In the genomic region with DNA sequence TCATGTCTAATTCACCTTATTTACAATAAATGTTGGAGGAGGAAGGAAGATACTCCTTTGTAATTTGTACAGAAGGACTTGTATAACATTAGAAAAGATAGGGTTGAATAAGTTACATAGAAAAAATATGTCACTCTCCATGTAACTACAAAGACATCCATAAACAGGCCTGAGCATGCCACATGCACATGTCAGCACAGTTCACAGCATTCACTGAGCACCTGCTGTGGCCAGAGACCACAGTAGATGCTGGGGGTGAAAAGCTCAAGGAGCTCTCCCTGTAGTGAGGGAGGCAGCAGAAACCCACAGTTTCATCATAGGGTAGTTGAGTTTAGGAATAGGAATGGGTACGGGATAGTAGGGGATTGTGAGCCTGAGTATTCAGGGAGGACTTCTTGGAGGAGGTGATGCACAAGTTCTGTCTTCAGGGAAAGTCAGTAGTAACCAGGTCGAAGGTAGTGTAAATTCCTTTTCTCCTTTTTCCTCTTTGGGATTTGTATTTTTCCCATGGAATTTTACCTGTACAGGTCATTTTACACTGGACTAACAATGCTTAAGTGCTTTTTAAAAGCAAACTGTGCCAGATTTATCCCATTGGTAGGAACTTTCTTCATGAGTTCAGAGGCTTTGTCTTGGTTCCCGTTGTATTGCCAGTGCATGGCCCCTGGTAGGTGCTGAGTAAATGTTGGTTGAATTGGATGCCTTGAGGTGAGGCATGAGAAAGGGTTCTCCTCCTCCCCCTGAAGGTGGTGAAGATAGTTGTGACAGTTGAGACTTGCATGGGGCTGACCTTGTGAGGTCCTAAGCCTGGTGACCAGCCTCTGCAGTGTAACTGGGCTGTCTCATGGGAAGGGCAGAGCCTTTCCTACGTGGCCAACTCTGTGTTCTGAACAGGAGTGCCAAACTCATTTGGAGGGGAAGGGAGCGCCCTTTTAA, we compare ENCODE assay signal across 12 cellular contexts. TPM values are rescaled to one million over a fixed set of nuclear protein-coding genes. Genes with fewer than 3 reads are reported as not detected.
DNase-seq lines count a peak whose midpoint lies in the region; ATAC-seq, FAIRE-seq and TF ChIP-seq lines count a peak whose summit lies in the region.
"Had no signal": no experiment of that assay in that cellular context is flagged by ENCODE, and none has a peak within 500 bp of the region (broad histone marks: within the 10 kb centered on the region; RNA-seq: fewer than 3 reads in every experiment).

No MANE protein-coding gene starts in this region.

- H3K9me3 ChIP-seq in CD4-positive, CD25-positive, alpha-beta regulatory T cell (ENCODE audit: control insufficient read depth in 2 of 2, low read length in 2 of 2), result no peaks in the 10 kb centered on the region
- no peaks in the 10 kb centered on the region for H3K9me3 ChIP-seq in K562 (replicated peaks; ENCODE audit: control insufficient read depth, insufficient read depth, low read depth, low read length)
- H3K9me3 ChIP-seq in trophoblast cell (ENCODE audit: insufficient read depth, low read depth, low read length), result no peaks in the 10 kb centered on the region

- H2AFZ ChIP-seq in K562 (ENCODE audit: low read depth, low read length) (peak overlapping the region; percentile 11), trophoblast cell (ENCODE audit: insufficient read depth, low read length, poor library complexity) (no peak overlapping the region)

- in situ Hi-C loops in K562 (cut with MboI), result no loop called here

- H3K4me1 Mint-ChIP-seq in CD4-positive, CD25-positive, alpha-beta regulatory T cell, result peaks cover 53 to 96% (median 77%) of the 10 kb centered on the region in 4 donors

- no peak overlapping the region for H4K8ac ChIP-seq in trophoblast cell (ENCODE audit: low read depth, low read length)

- peak overlapping the region; percentile 84 for H3K4me3 ChIP-seq in CD4-positive, CD25-positive, alpha-beta regulatory T cell (ENCODE audit: low read depth, low read length)
- H3K4me3 ChIP-seq in K562 (no peak overlapping the region), trophoblast cell (ENCODE audit: low read depth, low read length) (no peak overlapping the region)

- no peak overlapping the region for H2BK120ac ChIP-seq in trophoblast cell (ENCODE audit: insufficient read depth, low read length, poor library complexity)

- no TSS peak for BruUV-seq in K562 (replicated peaks; lab: Mats Ljungman, UMichigan)

- no peak overlapping the region for H3K23ac ChIP-seq in trophoblast cell (ENCODE audit: low read length)

- no peaks in the 10 kb centered on the region for H3K36me3 ChIP-seq in CD4-positive, CD25-positive, alpha-beta regulatory T cell (ENCODE audit: control insufficient read depth, insufficient read depth, low read length)
- H3K36me3 ChIP-seq in K562 (ENCODE audit: control insufficient read depth, insufficient read depth, low read length) (no peaks in the 10 kb centered on the region), trophoblast cell (ENCODE audit: control insufficient read depth in 1 of 2, insufficient read depth in 2 of 2, low read length in 2 of 2) (peaks cover 0 to 2% of the 10 kb centered on the region in 2 experiments)

- H3K27ac ChIP-seq in CD4-positive, CD25-positive, alpha-beta regulatory T cell (ENCODE audit: insufficient read depth, low read length, poor library complexity, severe bottlenecking), result peak overlapping the region; percentile 87
- H3K27ac ChIP-seq in K562 (ENCODE audit: extremely low read depth, low read depth, low read length) (peak overlapping the region; percentile 85; the same call in 1 of the 3 replicates), trophoblast cell (ENCODE audit: low read depth, low read length) (no peak overlapping the region)

- no peaks in the 10 kb centered on the region for H4K20me1 ChIP-seq in K562 (replicated peaks; ENCODE audit: control insufficient read depth, insufficient read depth, low read length)

- no peak for FAIRE-seq in K562 (lab: Jason Lieb, UNC)

- H3K36me3 Mint-ChIP-seq in CD4-positive, CD25-positive, alpha-beta regulatory T cell, result peaks cover 15% of the 10 kb centered on the region

- H4K12ac ChIP-seq in trophoblast cell (ENCODE audit: low read depth, low read length), result no peak overlapping the region

- H3K9me3 Mint-ChIP-seq in CD4-positive, CD25-positive, alpha-beta regulatory T cell, result no peaks in the 10 kb centered on the region

- H3K4me1 ChIP-seq in CD4-positive, CD25-positive, alpha-beta regulatory T cell (ENCODE audit: control insufficient read depth, insufficient read depth, low read length, poor library complexity, severe bottlenecking), result peaks cover 97% of the 10 kb centered on the region
- H3K4me1 ChIP-seq in K562 (replicated peaks in 1 of 2; ENCODE audit: control insufficient read depth in 2 of 2, insufficient read depth in 2 of 2, low read length in 2 of 2) (peaks cover 9 to 28% of the 10 kb centered on the region in 2 experiments; a peak in 4 of 5 replicates), trophoblast cell (ENCODE audit: control insufficient read depth in 1 of 2, insufficient read depth in 2 of 2, low read length in 2 of 2) (peaks cover 19 to 36% of the 10 kb centered on the region in 2 experiments)

- H3K27ac Mint-ChIP-seq in CD4-positive, CD25-positive, alpha-beta regulatory T cell, result peak overlapping the region; percentile 97 to 100 (median 98)

- H3K14ac ChIP-seq in trophoblast cell (ENCODE audit: low read length), result no peak overlapping the region

- H2AK5ac ChIP-seq in trophoblast cell (ENCODE audit: low read length), result no peak overlapping the region

- H3K18ac ChIP-seq in trophoblast cell (ENCODE audit: low read length), result no peak overlapping the region

- H3K79me2 ChIP-seq in K562 (ENCODE audit: control insufficient read depth, insufficient read depth, low read length) (peaks cover 3% of the 10 kb centered on the region; the same call in 1 of the 3 replicates), trophoblast cell (ENCODE audit: control insufficient read depth, insufficient read depth, low read length, poor library complexity) (peaks cover 23% of the 10 kb centered on the region)

- H3K27me3 ChIP-seq in CD4-positive, CD25-positive, alpha-beta regulatory T cell (ENCODE audit: control insufficient read depth, insufficient read depth, low read length), result no peaks in the 10 kb centered on the region
- no peaks in the 10 kb centered on the region for H3K27me3 ChIP-seq in K562 (ENCODE audit: control insufficient read depth in 2 of 2, insufficient read depth in 2 of 2, low read length in 2 of 2)
- no peaks in the 10 kb centered on the region for H3K27me3 ChIP-seq in trophoblast cell (ENCODE audit: insufficient read depth, low read length)

- DNase-seq in CD4-positive, CD25-positive, alpha-beta regulatory T cell, result peak in 1 of 3 donors; percentile 57
- DNase-seq in K562 (ENCODE audit: extremely low read depth in 1 of 4, low spot score in 3 of 4) (no peak), trophoblast cell (no peak), NCI-H2227 (lab: John Stamatoyannopoulos, UW; ENCODE audit: unreplicated experiment) (no peak), DMS153 treated with DMSO at 0.1 percent for 48 hours (lab: John Stamatoyannopoulos, UW; ENCODE audit: unreplicated experiment) (no peak)
- DNase-seq: mesendoderm, NCI-H1048, NCI-H524, posterior cingulate gyrus had no signal

- H3K27me3 Mint-ChIP-seq in CD4-positive, CD25-positive, alpha-beta regulatory T cell, result no peaks in the 10 kb centered on the region

- no peak overlapping the region for H3K4me2 ChIP-seq in K562 (ENCODE audit: insufficient read depth, low read length)
- no peak overlapping the region for H3K4me2 ChIP-seq in trophoblast cell (ENCODE audit: low read length)

- H3K9ac ChIP-seq in K562 (ENCODE audit: insufficient read depth in 1 of 2, low read depth in 2 of 2, low read length in 2 of 2) (0 out of 4 replicates have a peak overlapping the region, but pooled peaks of 1 of the 2 experiments have one; percentile 1), trophoblast cell (ENCODE audit: low read length) (no peak overlapping the region)

- H3K4me3 Mint-ChIP-seq in CD4-positive, CD25-positive, alpha-beta regulatory T cell, result peak overlapping the region; percentile 84 to 96 (median 86)

- H3K4ac ChIP-seq in trophoblast cell (ENCODE audit: low read depth, low read length), result peak overlapping the region; percentile 74

- no peak for TF ChIP-seq CTCF in K562 (IDR thresholded peaks at IDR 0.05 in 2 of 3, conservative IDR thresholded peaks at IDR 0.05 in 1 of 3; ENCODE audit: insufficient read depth in 2 of 3, low read depth in 1 of 3, low read length in 3 of 3)

- WGBS in K562 (ENCODE audit: insufficient coverage, low coverage, missing lambda C conversion rate), result 50% methylated on average over 5 of the region's 5 CpGs
- 100% methylated on average over 1 of the region's 5 CpGs for WGBS in trophoblast cell (ENCODE audit: extremely low coverage, insufficient coverage, insufficient read length)

- TF ChIP-seq RAD21 in K562 (CRISPR knock-in tag; conservative IDR thresholded peaks at IDR 0.05 in 1 of 2, IDR thresholded peaks at IDR 0.05 in 1 of 2), result no peak

- TF ChIP-seq POLR2A in K562 (conservative IDR thresholded peaks at IDR 0.05), result no peak

- no peak for ATAC-seq in CD4-positive, CD25-positive, alpha-beta regulatory T cell (ENCODE audit: low read depth in 2 of 2)
- ATAC-seq in HG02610 (IDR thresholded peaks at IDR 0.05; ENCODE audit: unreplicated experiment), result peak; percentile 29
- peak; percentile 9; the same call in 1 of the 3 replicates for ATAC-seq in K562
- no peak for ATAC-seq in GM21528 (IDR thresholded peaks at IDR 0.05; ENCODE audit: low FRiP score, unreplicated experiment)
- no peak for ATAC-seq in GM21737 (IDR thresholded peaks at IDR 0.05; ENCODE audit: unreplicated experiment)

- H2BK12ac ChIP-seq in trophoblast cell (ENCODE audit: low read length), result no peak overlapping the region

- H3K9me1 ChIP-seq in K562 (ENCODE audit: control insufficient read depth, insufficient read depth, low read length), result no peaks in the 10 kb centered on the region

- no peak for TF ChIP-seq EP300 in K562 (IDR thresholded peaks at IDR 0.05; ENCODE audit: low read length)

- H3K79me1 ChIP-seq in trophoblast cell (ENCODE audit: low read length), result peaks cover 14% of the 10 kb centered on the region

- no peak overlapping the region for H4K91ac ChIP-seq in trophoblast cell (ENCODE audit: low read depth, low read length)

- intact Hi-C loops in K562 (cut with micrococcal nuclease), result no loop called here

- no peak overlapping the region for H2BK5ac ChIP-seq in trophoblast cell (ENCODE audit: low read depth, low read length, poor library complexity)

- CTCF ChIA-PET in K562 (lab: Yijun Ruan, JAX; ENCODE audit: low intra/inter-chr PET ratio), result no interaction called here

- POLR2A ChIA-PET in K562 (lab: Yijun Ruan, JAX), result no interaction called here

RNA-seq across cellular contexts. Expression of a gene that starts 20.2 kb away (rescaled TPM):
- 457 TPM for total RNA-seq in CD4-positive, CD25-positive, alpha-beta regulatory T cell
- 100 to 1,000 TPM; 194 to 221 (median 199) TPM for polyA plus RNA-seq in CD4-positive, CD25-positive, alpha-beta regulatory T cell
- 8.7 and 13.2 TPM in 2 replicates for total RNA-seq in K562 (2011; cell fraction: chromatin; rRNA removed; ENCODE audit: low replicate concordance)
- total RNA-seq in K562 (2011; cell fraction: nucleolus; rRNA removed), result 3.2 and 3.5 TPM in 2 replicates
- total RNA-seq in K562 (2011; cell fraction: nucleoplasm; rRNA removed), result 7.8 and 8.9 TPM in 2 replicates
- total RNA-seq in K562 (2014; rRNA removed) (4.0 and 9.9 TPM in 2 replicates), K562 (2014; rRNA removed; fragmentation: Illumina TruSeq; extraction: Trizol) (4.1 and 4.3 TPM in 2 replicates), K562 (2015; rRNA removed; fragmentation: Illumina TruSeq; extraction: Trizol) (3.8 and 4.0 TPM in 2 replicates), K562 (2021) (4.0 and 5.6 TPM in 2 replicates)
- polyA plus RNA-seq in K562 (2011; rRNA removed) (0.83 and 2.7 TPM in 2 replicates), K562 (2014; fragmentation: Illumina TruSeq; extraction: Trizol) (4.1 and 4.3 TPM in 2 replicates), K562 (2014; fragmentation: Nextera tagmentation; extraction: Ambion mirVana) (1 to 10 TPM in 1 of 2 experiments, under 1 TPM in 1; 0.61 to 1.1 TPM), K562 (2014; rRNA removed) (2.7 and 4.4 TPM in 2 replicates)
- polyA plus RNA-seq in K562 (2011; cell fraction: cytosol; rRNA removed), result 0.62 and 4.8 TPM in 2 replicates
- 0.81 and 4.7 TPM in 2 replicates for polyA plus RNA-seq in K562 (2011; cell fraction: nucleus; rRNA removed)
- polyA plus RNA-seq in K562 (2012), result 2.0 and 5.2 TPM in 2 replicates
- polyA minus RNA-seq in K562 (2011; rRNA and poly(A)+ RNA removed), result 3.0 and 6.1 TPM in 2 replicates
- 10.4 TPM in 1 of 2 replicates, not detected in the other for polyA minus RNA-seq in K562 (2011; cell fraction: cytosol; rRNA and poly(A)+ RNA removed)
- polyA minus RNA-seq in K562 (2011; cell fraction: nucleus; rRNA and poly(A)+ RNA removed), result 0.33 and 2.4 TPM in 2 replicates
- polyA plus RNA-seq in trophoblast cell (2013), result 145 and 158 TPM in 2 replicates

Comparison
In these comparisons a context has a peak if more than half of its experiments do, and no peak if none do; other contexts are left out.
1. ATAC-seq: peak in HG02610 (single experiment) and K562 (single experiment); none in CD4-positive, CD25-positive, alpha-beta regulatory T cell (0 of 2), GM21528 (single experiment) and GM21737 (single experiment).
2. RNA of a gene that starts 20.2 kb away (total RNA-seq): 457 TPM in CD4-positive, CD25-positive, alpha-beta regulatory T cell (single experiment); 3.2 to 13.2 TPM in K562; every median in the first group is over 10 times any median in the second.